In genomic region chr14:73723411-73723798, GRCh38 we compare ENCODE assay signal across 8 cellular contexts. TPM values are rescaled to one million over a fixed set of nuclear protein-coding genes. Genes with fewer than 3 reads are reported as not detected.
DNase-seq lines count a peak whose midpoint lies in the region; ATAC-seq lines count a peak whose summit lies in the region.

No MANE protein-coding gene starts in this region.

- DNase-seq in T-helper 1 cell, result no peak
- peak; percentile 50 for DNase-seq in iris pigment epithelial cell (ENCODE audit: low read depth)
- no peak for DNase-seq in substantia nigra (lab: John Stamatoyannopoulos, UW)
- no peak for DNase-seq in occipital lobe (lab: John Stamatoyannopoulos, UW)
- no peak for DNase-seq in effector CD4-positive, alpha-beta T cell

- H3K36me3 Mint-ChIP-seq in T-helper 1 cell treated with Interleukin-12 subunit alpha and Interleukin-12 subunit beta and Interleukin-4 antibody, amounts not matched to agents 30 μg/mL and 1 μg/mL, for 36 hours (ENCODE audit: low read depth), result peaks cover 43% of the 10 kb centered on the region
- H3K36me3 Mint-ChIP-seq in activated T-helper 17 cell treated with anti-CD3 and anti-CD28 coated beads, Interleukin-2, amount 50 U/mL, for 72 hours (ENCODE audit: low read depth), result peaks cover 99% of the 10 kb centered on the region

- no peaks in the 10 kb centered on the region for H3K9me3 Mint-ChIP-seq in T-helper 1 cell treated with Interleukin-12 subunit alpha and Interleukin-12 subunit beta and Interleukin-4 antibody, amounts not matched to agents 30 μg/mL and 1 μg/mL, for 36 hours
- no peaks in the 10 kb centered on the region for H3K9me3 Mint-ChIP-seq in activated T-helper 17 cell treated with anti-CD3 and anti-CD28 coated beads, Interleukin-2, amount 50 U/mL, for 72 hours

- ATAC-seq in activated T-helper 17 cell treated with anti-CD3 and anti-CD28 coated beads, Interleukin-2, amount 50 U/mL, for 72 hours (replicated peaks), result peak; percentile 41
- no peak for ATAC-seq in HG03520 (IDR thresholded peaks at IDR 0.05; ENCODE audit: unreplicated experiment)

- no peaks in the 10 kb centered on the region for H3K27me3 Mint-ChIP-seq in T-helper 1 cell treated with Interleukin-12 subunit alpha and Interleukin-12 subunit beta and Interleukin-4 antibody, amounts not matched to agents 30 μg/mL and 1 μg/mL, for 36 hours (ENCODE audit: low read depth)
- no peaks in the 10 kb centered on the region for H3K27me3 Mint-ChIP-seq in activated T-helper 17 cell treated with anti-CD3 and anti-CD28 coated beads, Interleukin-2, amount 50 U/mL, for 72 hours

- peak overlapping the region; percentile 27 for H3K27ac Mint-ChIP-seq in T-helper 1 cell treated with Interleukin-12 subunit alpha and Interleukin-12 subunit beta and Interleukin-4 antibody, amounts not matched to agents 30 μg/mL and 1 μg/mL, for 36 hours
- peak overlapping the region; percentile 82 for H3K27ac Mint-ChIP-seq in activated T-helper 17 cell treated with anti-CD3 and anti-CD28 coated beads, Interleukin-2, amount 50 U/mL, for 72 hours

- H3K27ac ChIP-seq in substantia nigra (ENCODE audit: low read depth, low read length, poor library complexity, severe bottlenecking), result peak overlapping the region; percentile 11

- H3K4me3 Mint-ChIP-seq in T-helper 1 cell treated with Interleukin-12 subunit alpha and Interleukin-12 subunit beta and Interleukin-4 antibody, amounts not matched to agents 30 μg/mL and 1 μg/mL, for 36 hours, result no peak overlapping the region
- H3K4me3 Mint-ChIP-seq in activated T-helper 17 cell treated with anti-CD3 and anti-CD28 coated beads, Interleukin-2, amount 50 U/mL, for 72 hours, result peak overlapping the region; percentile 39

- H3K4me1 Mint-ChIP-seq in T-helper 1 cell treated with Interleukin-12 subunit alpha and Interleukin-12 subunit beta and Interleukin-4 antibody, amounts not matched to agents 30 μg/mL and 1 μg/mL, for 36 hours (ENCODE audit: low read depth), result peaks cover 9% of the 10 kb centered on the region
- H3K4me1 Mint-ChIP-seq in activated T-helper 17 cell treated with anti-CD3 and anti-CD28 coated beads, Interleukin-2, amount 50 U/mL, for 72 hours, result peaks cover 9% of the 10 kb centered on the region

RNA-seq across cellular contexts. Expression of gene PNMA1, which starts 9.2 kb away (rescaled TPM):
- total RNA-seq in activated T-helper 17 cell treated with anti-CD3 and anti-CD28 coated beads, Interleukin-2, amount 50 U/mL, for 72 hours, result 10 to 100 TPM; 37.3 to 41.2 TPM
- total RNA-seq in occipital lobe, result 76.1 TPM
